ENCODE assay signal across 25 cellular contexts in the genomic region with DNA sequence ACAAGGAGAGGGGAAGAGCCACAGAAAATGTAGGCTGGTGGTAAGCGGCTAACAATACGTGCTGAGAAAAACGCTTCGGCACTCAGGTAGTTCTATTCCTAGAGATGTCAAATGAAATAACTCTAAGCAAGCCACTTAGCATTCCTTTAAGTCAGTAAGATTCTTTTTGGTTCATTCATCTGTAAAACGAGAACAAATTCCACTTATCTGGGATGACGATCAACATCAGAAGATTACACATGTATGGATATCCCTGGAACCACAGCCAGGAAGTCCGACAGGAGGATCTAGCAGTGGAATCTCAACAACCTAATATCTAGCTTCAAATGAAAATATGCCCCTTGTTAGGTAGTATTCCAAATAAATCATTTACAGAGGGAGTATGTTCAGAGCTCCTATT.
"Had no signal": no experiment of that assay in that cellular context is flagged by ENCODE, and none has a peak within 500 bp of the region (broad histone marks: within the 10 kb centered on the region; RNA-seq: fewer than 3 reads in every experiment).

No MANE protein-coding gene starts in this region.

- H3K4me3 ChIP-seq: adrenal gland, gastroesophageal sphincter, right lobe of liver, testis, vagina had no signal

- H3K27ac Mint-ChIP-seq: activated CD4-positive, alpha-beta T cell treated with anti-CD3 and anti-CD28 coated beads for 36 hours; activated naive CD4-positive, alpha-beta T cell treated with anti-CD3 and anti-CD28 coated beads for 36 hours; activated naive CD8-positive, alpha-beta T cell treated with anti-CD3 and anti-CD28 coated beads for 36 hours; activated T-helper 1 cell treated with anti-CD3 and anti-CD28 coated beads, Interleukin-12 subunit alpha, Interleukin-12 subunit beta, Interleukin-2, Interleukin-4 antibody, amounts not matched to agents 30 ng/mL and 10 ng/mL and 1 ng/mL, durations not matched to agents 14 hours and 24 hours and 36 hours; effector memory CD8-positive, alpha-beta T cell; immature natural killer cell; naive B cell; type B pancreatic cell had no signal

- DNase-seq: activated CD4-positive, alpha-beta T cell treated with anti-CD3 and anti-CD28 coated beads for 36 hours; activated CD4-positive, alpha-beta T cell treated with anti-CD3 and anti-CD28 coated beads, Interleukin-2, amount 50 U/mL, for 48 hours; activated CD4-positive, CD25-positive, alpha-beta regulatory T cell; activated CD8-positive, alpha-beta memory T cell treated with anti-CD3 and anti-CD28 coated beads, Interleukin-2, amount 50 U/mL, for 4 hours; activated effector memory CD4-positive, alpha-beta T cell treated with anti-CD3 and anti-CD28 coated beads, Interleukin-2, amount 50 U/mL, for 16 hours; activated naive CD4-positive, alpha-beta T cell treated with anti-CD3 and anti-CD28 coated beads for 36 hours; activated naive CD8-positive, alpha-beta T cell treated with anti-CD3 and anti-CD28 coated beads for 36 hours; activated T-cell treated with anti-CD3 and anti-CD28 coated beads, Interleukin-2, amount 50 U/mL, for 1 hour; adrenal gland; aorta; caudate nucleus; cortex of kidney; effector memory CD8-positive, alpha-beta T cell; erythroblast; immature natural killer cell; naive B cell; posterior cingulate gyrus; right lobe of liver; stimulated activated CD4-positive, alpha-beta T cell treated with anti-CD3 and anti-CD28 coated beads, Interleukin-4, amount 100 ng/mL, for 1 hour; stimulated activated naive CD8-positive, alpha-beta T cell treated with anti-CD3 and anti-CD28 coated beads, Interleukin-15, Interleukin-2, amounts not matched to agents 100 U/mL and 50 U/mL, for 24 hours; testis had no signal

- ATAC-seq: activated CD4-positive, alpha-beta T cell treated with anti-CD3 and anti-CD28 coated beads for 36 hours; effector memory CD8-positive, alpha-beta T cell; gastroesophageal sphincter; right lobe of liver; stimulated activated naive CD8-positive, alpha-beta T cell treated with anti-CD3 and anti-CD28 coated beads, Interleukin-15, Interleukin-2, amounts not matched to agents 100 U/mL and 50 U/mL, for 24 hours had no signal

- H3K36me3 ChIP-seq: adrenal gland, gastroesophageal sphincter, right lobe of liver, vagina had no signal

- H3K27ac ChIP-seq: adrenal gland, gastroesophageal sphincter, right lobe of liver, testis, vagina had no signal

- H3K4me3 Mint-ChIP-seq: activated CD4-positive, alpha-beta T cell treated with anti-CD3 and anti-CD28 coated beads for 36 hours; activated naive CD4-positive, alpha-beta T cell treated with anti-CD3 and anti-CD28 coated beads for 36 hours; activated naive CD8-positive, alpha-beta T cell treated with anti-CD3 and anti-CD28 coated beads for 36 hours; activated T-helper 1 cell treated with anti-CD3 and anti-CD28 coated beads, Interleukin-12 subunit alpha, Interleukin-12 subunit beta, Interleukin-2, Interleukin-4 antibody, amounts not matched to agents 30 ng/mL and 10 ng/mL and 1 ng/mL, durations not matched to agents 14 hours and 24 hours and 36 hours; effector memory CD8-positive, alpha-beta T cell; immature natural killer cell; naive B cell; type B pancreatic cell had no signal

- H3K27me3 ChIP-seq: adrenal gland, gastroesophageal sphincter, right lobe of liver, testis, vagina had no signal

- H3K9me3 ChIP-seq: adrenal gland, gastroesophageal sphincter, right lobe of liver, testis, vagina had no signal

- H3K4me1 Mint-ChIP-seq: activated CD4-positive, alpha-beta T cell treated with anti-CD3 and anti-CD28 coated beads for 36 hours; activated naive CD8-positive, alpha-beta T cell treated with anti-CD3 and anti-CD28 coated beads for 36 hours; immature natural killer cell; naive B cell had no signal

- H3K9me3 Mint-ChIP-seq: activated naive CD4-positive, alpha-beta T cell treated with anti-CD3 and anti-CD28 coated beads for 36 hours; activated naive CD8-positive, alpha-beta T cell treated with anti-CD3 and anti-CD28 coated beads for 36 hours; activated T-helper 1 cell treated with anti-CD3 and anti-CD28 coated beads, Interleukin-12 subunit alpha, Interleukin-12 subunit beta, Interleukin-2, Interleukin-4 antibody, amounts not matched to agents 30 ng/mL and 10 ng/mL and 1 ng/mL, durations not matched to agents 14 hours and 24 hours and 36 hours; effector memory CD8-positive, alpha-beta T cell; naive B cell; type B pancreatic cell had no signal

- H3K4me1 ChIP-seq: adrenal gland, gastroesophageal sphincter, right lobe of liver, testis, vagina had no signal

- H3K36me3 Mint-ChIP-seq: activated naive CD8-positive, alpha-beta T cell treated with anti-CD3 and anti-CD28 coated beads for 36 hours; immature natural killer cell; naive B cell; type B pancreatic cell had no signal

- H3K27me3 Mint-ChIP-seq: activated naive CD8-positive, alpha-beta T cell treated with anti-CD3 and anti-CD28 coated beads for 36 hours had no signal
